Comparison of ENCODE assay signal across 28 cellular contexts in genomic region chr2:86213056-86213455, GRCh38. TPM values are rescaled to one million over a fixed set of nuclear protein-coding genes. Genes with fewer than 3 reads are reported as not detected.
A peak's percentile ranks its signal among the peaks of the same experiment; 100 is the strongest.
DNase-seq lines count a peak whose midpoint lies in the region; ATAC-seq, FAIRE-seq and TF ChIP-seq lines count a peak whose summit lies in the region.
"Had no signal": no experiment of that assay in that cellular context is flagged by ENCODE, and none has a peak within 500 bp of the region (broad histone marks: within the 10 kb centered on the region; RNA-seq: fewer than 3 reads in every experiment).

No MANE protein-coding gene starts in this region.

- BruUV-seq in IMR-90 (replicated peaks; lab: Mats Ljungman, UMichigan) = no TSS peak

- no peak overlapping the region for H3K4ac ChIP-seq in IMR-90 (ENCODE audit: low read depth, low read length)

- dilution Hi-C loops in IMR-90 (cut with HindIII; ENCODE audit: low sequenced_read_pairs, unreplicated experiment) = no loop called here

- H3K4me3 ChIP-seq in IMR-90 (ENCODE audit: insufficient read depth, low read depth, low read length) = no peak overlapping the region
- H3K4me3 ChIP-seq in body of pancreas = no peak overlapping the region
- H3K4me3 ChIP-seq in mucosa of rectum (ENCODE audit: low read length in 2 of 2) = no peak overlapping the region
- H3K4me3 ChIP-seq: gastrocnemius medialis, lung, SJCRH30, upper lobe of left lung had no signal

- no peak overlapping the region for H4K91ac ChIP-seq in IMR-90 (ENCODE audit: insufficient read depth, low read depth, low read length)

- H3K79me1 ChIP-seq in IMR-90 (ENCODE audit: low read depth in 1 of 2, low read length in 2 of 2) = no peaks in the 10 kb centered on the region; a peak in 1 of 4 replicates

- intact Hi-C loops in IMR-90 (cut with micrococcal nuclease) = no loop called here
- intact Hi-C loops in body of pancreas (cut with DNase I) = no loop called here

- no peak overlapping the region for H2BK120ac ChIP-seq in IMR-90 (ENCODE audit: low read depth, low read length)

- CTCF ChIA-PET in IMR-90 (lab: Yijun Ruan, JAX) = no interaction called here

- ATAC-seq in IMR-90 (ENCODE audit: low read depth) (peak; percentile 27), body of pancreas (peak; percentile 74), GM21360 (IDR thresholded peaks at IDR 0.05; ENCODE audit: unreplicated experiment) (no peak), GM19397 (IDR thresholded peaks at IDR 0.05; ENCODE audit: unreplicated experiment) (no peak)
- ATAC-seq: activated CD4-positive, CD25-positive, alpha-beta regulatory T cell treated with anti-CD3 and anti-CD28 coated beads, Interleukin-2, amount 50 U/mL, for 24 hours; esophagus mucosa; gastrocnemius medialis; Panc1; T-cell had no signal

- H3K27me3 ChIP-seq in IMR-90 (ENCODE audit: control insufficient read depth, insufficient read depth, low read length) (no peaks in the 10 kb centered on the region), body of pancreas (no peaks in the 10 kb centered on the region), mucosa of rectum (ENCODE audit: control insufficient read depth in 2 of 2, insufficient read depth in 2 of 2, low read length in 2 of 2) (no peaks in the 10 kb centered on the region)
- H3K27me3 ChIP-seq: gastrocnemius medialis, SJCRH30, upper lobe of left lung had no signal

- H3K9me1 ChIP-seq in IMR-90 (ENCODE audit: insufficient read depth, low read length) = no peaks in the 10 kb centered on the region

- POLR2A ChIA-PET in IMR-90 (lab: Charles Lee; ENCODE audit: unreplicated experiment) = no interaction called here

- no peak overlapping the region for H3K56ac ChIP-seq in IMR-90 (ENCODE audit: extremely low read depth, insufficient read depth, low read length)

- no peak for FAIRE-seq in D721Med (lab: Jason Lieb, UNC)
- FAIRE-seq: G401.6, H1 had no signal

- in situ Hi-C loops in IMR-90 (cut with MboI; ENCODE audit: low sequenced_read_pairs) = no loop called here

- no peak for TF ChIP-seq CTCF in IMR-90 (conservative IDR thresholded peaks at IDR 0.05; ENCODE audit: low read depth, low read length)
- TF ChIP-seq CTCF in body of pancreas (IDR thresholded peaks at IDR 0.05) = no peak
- no peak for TF ChIP-seq CTCF in D721Med (IDR thresholded peaks at IDR 0.05; ENCODE audit: insufficient read depth, missing control alignments)

- TF ChIP-seq POLR2A in IMR-90 (IDR thresholded peaks at IDR 0.05; ENCODE audit: low read depth, low read length) (no peak), body of pancreas (IDR thresholded peaks at IDR 0.05) (no peak)

- H2AFZ ChIP-seq in IMR-90 (replicated peaks; ENCODE audit: low read length, poor library complexity) = no peak overlapping the region

- no peak overlapping the region for H3K23ac ChIP-seq in IMR-90 (ENCODE audit: low read depth, low read length)

- no peaks in the 10 kb centered on the region; the same call in 1 of the 2 replicates for H3K4me1 ChIP-seq in IMR-90 (ENCODE audit: control insufficient read depth, insufficient read depth, low read length)
- H3K4me1 ChIP-seq in body of pancreas = peaks cover 19% of the 10 kb centered on the region
- peaks cover 24 to 31% of the 10 kb centered on the region in 2 donors for H3K4me1 ChIP-seq in mucosa of rectum (ENCODE audit: control insufficient read depth in 2 of 2, insufficient read depth in 2 of 2, low read length in 2 of 2)
- H3K4me1 ChIP-seq: SJCRH30 had no signal

- no CpG with 5 or more reads among the region's 1 CpG for WGBS in IMR-90 (ENCODE audit: extremely low coverage in 2 of 2, insufficient read length in 1 of 2), 2 experiments
- 5 to 10% methylated on average over 1 of the region's 1 CpG for WGBS in body of pancreas, 2 donors

- H2BK20ac ChIP-seq in IMR-90 (ENCODE audit: low read depth, low read length) = no peak overlapping the region

- H3K9ac ChIP-seq in IMR-90 (ENCODE audit: low read depth, low read length) (no peak overlapping the region), mucosa of rectum (ENCODE audit: low read depth in 1 of 2, low read length in 2 of 2) (no peak overlapping the region)
- H3K9ac ChIP-seq: KMS-11 had no signal

- no peak overlapping the region for H3K18ac ChIP-seq in IMR-90 (ENCODE audit: low read depth, low read length)

- H3K27ac ChIP-seq in IMR-90 (ENCODE audit: insufficient read depth, low read length) (no peak overlapping the region), body of pancreas (peak overlapping the region in 3 of 4 donors; percentile 41 to 56 (median 52)), mucosa of rectum (ENCODE audit: low read depth in 2 of 2, low read length in 2 of 2) (peak overlapping the region; percentile 39 to 50)
- H3K27ac ChIP-seq: KMS-11, SJCRH30, upper lobe of left lung had no signal

- H4K5ac ChIP-seq in IMR-90 (ENCODE audit: low read depth, low read length) = no peak overlapping the region

- H3K9me3 ChIP-seq in IMR-90 (ENCODE audit: control insufficient read depth, insufficient read depth, low read length) (no peaks in the 10 kb centered on the region), body of pancreas (no peaks in the 10 kb centered on the region), mucosa of rectum (ENCODE audit: control insufficient read depth in 2 of 2, low read length in 2 of 2) (no peaks in the 10 kb centered on the region)
- H3K9me3 ChIP-seq: gastrocnemius medialis, SJCRH30, upper lobe of left lung had no signal

- TF ChIP-seq RAD21 in IMR-90 (IDR thresholded peaks at IDR 0.05; ENCODE audit: low read length) = no peak

- peak; percentile 79 for DNase-seq in DMS53 (lab: John Stamatoyannopoulos, UW)
- DNase-seq in IMR-90 = no peak
- DNase-seq in body of pancreas = no peak
- DNase-seq in dedifferentiated amniotic fluid mesenchymal stem cell (ENCODE audit: extremely low spot score) = no peak
- DNase-seq in D721Med (ENCODE audit: insufficient read length, low spot score) = no peak
- DNase-seq: activated CD4-positive, alpha-beta memory T cell treated with anti-CD3 and anti-CD28 coated beads, Interleukin-2, amount 10 ng/mL, durations not matched to agents 7 days and 5 days; activated gamma-delta T cell; CD4-positive, CD25-positive, alpha-beta regulatory T cell; effector memory CD4-positive, alpha-beta T cell; gastrocnemius medialis; hippocampal formation; MV-4-11; NCI-H187; NK-92 treated with Interleukin-12 subunit alpha and Interleukin-12 subunit beta, amount 100 ng/mL, for 24 hours; SJCRH30; stimulated activated CD8-positive, alpha-beta memory T cell treated with anti-CD3 and anti-CD28 coated beads, Interleukin-4, amount 100 ng/mL, for 48 hours; T-cell; upper lobe of left lung had no signal

- no peak overlapping the region for H2BK15ac ChIP-seq in IMR-90 (ENCODE audit: low read depth, low read length)

- no peak overlapping the region for H3K4me2 ChIP-seq in IMR-90 (ENCODE audit: low read depth, low read length)
- H3K4me2 ChIP-seq: KMS-11 had no signal

- no peak overlapping the region for H3K14ac ChIP-seq in IMR-90 (replicated peaks; ENCODE audit: low read depth, low read length)

- H3K36me3 ChIP-seq in IMR-90 (ENCODE audit: control insufficient read depth, insufficient read depth, low read length) = peaks cover 22% of the 10 kb centered on the region
- peaks cover 4 to 16% of the 10 kb centered on the region in 2 donors for H3K36me3 ChIP-seq in body of pancreas (replicated peaks in 1 of 2; ENCODE audit: insufficient read depth in 1 of 2, low read depth in 2 of 2)
- peaks cover 25 to 39% of the 10 kb centered on the region in 2 donors for H3K36me3 ChIP-seq in mucosa of rectum (ENCODE audit: control insufficient read depth in 2 of 2, insufficient read depth in 2 of 2, low read length in 2 of 2)

- no peak overlapping the region for H2BK5ac ChIP-seq in IMR-90 (ENCODE audit: low read depth, low read length, poor library complexity, severe bottlenecking)

- H2AK9ac ChIP-seq in IMR-90 (replicated peaks; ENCODE audit: low read depth, low read length, poor library complexity) = no peak overlapping the region

- H4K20me1 ChIP-seq in IMR-90 (ENCODE audit: insufficient read depth, low read length) = no peaks in the 10 kb centered on the region

- H4K8ac ChIP-seq in IMR-90 (ENCODE audit: low read depth in 2 of 2, low read length in 2 of 2) = no peak overlapping the region

- H2AK5ac ChIP-seq in IMR-90 (ENCODE audit: low read depth, low read length) = no peak overlapping the region

TF ChIP-seq in IMR-90, 13 proteins besides CTCF, POLR2A, EP300 and RAD21 (continues in another document):
- TF ChIP-seq RFX5 (IDR thresholded peaks at IDR 0.05; ENCODE audit: low read depth, low read length) (no peak), MAFK (IDR thresholded peaks at IDR 0.05; ENCODE audit: low read depth, low read length) (no peak), CHD1 (IDR thresholded peaks at IDR 0.05; ENCODE audit: low read depth, low read length) (no peak), BHLHE40 (IDR thresholded peaks at IDR 0.05; ENCODE audit: low read depth, low read length) (no peak), RCOR1 (IDR thresholded peaks at IDR 0.05; ENCODE audit: insufficient replicate concordance, low read length) (no peak), USF2 (IDR thresholded peaks at IDR 0.05; ENCODE audit: low read depth, low read length) (no peak)
- TF ChIP-seq, protein P1, sequence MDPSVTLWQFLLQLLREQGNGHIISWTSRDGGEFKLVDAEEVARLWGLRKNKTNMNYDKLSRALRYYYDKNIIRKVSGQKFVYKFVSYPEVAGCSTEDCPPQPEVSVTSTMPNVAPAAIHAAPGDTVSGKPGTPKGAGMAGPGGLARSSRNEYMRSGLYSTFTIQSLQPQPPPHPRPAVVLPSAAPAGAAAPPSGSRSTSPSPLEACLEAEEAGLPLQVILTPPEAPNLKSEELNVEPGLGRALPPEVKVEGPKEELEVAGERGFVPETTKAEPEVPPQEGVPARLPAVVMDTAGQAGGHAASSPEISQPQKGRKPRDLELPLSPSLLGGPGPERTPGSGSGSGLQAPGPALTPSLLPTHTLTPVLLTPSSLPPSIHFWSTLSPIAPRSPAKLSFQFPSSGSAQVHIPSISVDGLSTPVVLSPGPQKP (IDR thresholded peaks at IDR 0.05; ENCODE audit: borderline replicate concordance, low read depth, low read length) = no peak

RNA-seq across cellular contexts. Expression of gene MRPL35, which starts 13.8 kb away (rescaled TPM):
- 26.7 and 64.0 TPM in 2 replicates for total RNA-seq in IMR-90 (2012; rRNA removed)
- polyA plus RNA-seq in IMR-90 (2012; rRNA removed) = 37.6 and 48.7 TPM in 2 replicates
- polyA plus RNA-seq in IMR-90 (2012; cell fraction: cytosol; rRNA removed) = 12.7 and 13.9 TPM in 2 replicates
- 3.7 and 9.4 TPM in 2 replicates for polyA plus RNA-seq in IMR-90 (2012; cell fraction: nucleus; rRNA removed; ENCODE audit: low replicate concordance)
- total RNA-seq in body of pancreas = 1 to 10 TPM; 3.6 to 8.3 TPM

RNA-seq across cellular contexts. Expression of gene IMMT, which starts 17.8 kb away (rescaled TPM):
- total RNA-seq in IMR-90 (2012; rRNA removed) (87.3 and 90.0 TPM in 2 replicates), body of pancreas (10 to 100 TPM; 37.1 to 46.1 TPM)
- 41.0 and 50.5 TPM in 2 replicates for polyA plus RNA-seq in IMR-90 (2012; rRNA removed)
- 14.0 and 31.8 TPM in 2 replicates for polyA plus RNA-seq in IMR-90 (2012; cell fraction: cytosol; rRNA removed)
- polyA plus RNA-seq in IMR-90 (2012; cell fraction: nucleus; rRNA removed; ENCODE audit: low replicate concordance) = 12.0 and 46.2 TPM in 2 replicates

Comparison
In these comparisons a context has a peak if more than half of its experiments do, and no peak if none do; other contexts are left out.
1. ATAC-seq: peak in IMR-90 (single experiment) and body of pancreas (single experiment); none in GM21360 (single experiment) and GM19397 (single experiment).